ENCODE assay signal across 15 cellular contexts in the genomic region with DNA sequence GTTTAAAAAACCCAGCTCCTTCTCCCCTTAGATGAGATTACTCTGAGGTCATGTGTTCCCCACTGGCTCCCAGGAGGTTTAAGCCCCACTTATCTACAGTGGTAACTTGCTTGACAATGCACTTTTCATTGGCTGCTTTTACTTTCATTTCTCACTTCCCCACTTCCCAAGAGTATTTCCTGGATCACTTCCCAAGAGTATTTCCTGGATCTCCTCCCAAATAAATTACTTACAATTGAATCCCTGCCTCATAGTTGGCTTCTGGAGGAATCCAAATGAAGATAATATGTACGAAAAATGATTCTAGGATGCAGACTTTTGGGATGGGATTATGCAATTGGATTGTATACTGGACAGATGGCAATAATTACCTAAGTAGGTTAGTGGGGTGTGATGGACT.
"Had no signal": no experiment of that assay in that cellular context is flagged by ENCODE, and none has a peak within 500 bp of the region (broad histone marks: within the 10 kb centered on the region; RNA-seq: fewer than 3 reads in every experiment).

No MANE protein-coding gene starts in this region.

- ATAC-seq: activated CD4-positive, CD25-positive, alpha-beta regulatory T cell treated with anti-CD3 and anti-CD28 coated beads, Interleukin-2, amount 50 U/mL, for 24 hours; left colon; natural killer cell treated with Interleukin-12 subunit alpha and Interleukin-12 subunit beta and Interleukin-15 and Interleukin-18, amount 100 ng/mL, for 72 hours; SK-N-SH treated with all-trans-retinoic acid at 6 μM for 48 hours; stimulated activated naive CD8-positive, alpha-beta T cell treated with anti-CD3 and anti-CD28 coated beads, Interleukin-15, Interleukin-2, amounts not matched to agents 100 U/mL and 50 U/mL, for 24 hours had no signal

- H3K4me3 ChIP-seq: esophagus squamous epithelium, prostate gland, sigmoid colon, upper lobe of left lung had no signal

- DNase-seq: activated effector memory CD4-positive, alpha-beta T cell treated with Interleukin-2 at 50 U/mL for 16 hours; activated T-cell treated with anti-CD3 and anti-CD28 coated beads, Interleukin-2, amount 50 U/mL, for 1 hour; amygdala; esophagus squamous epithelium; immature natural killer cell; left colon; occipital lobe; sigmoid colon; stimulated activated CD4-positive, alpha-beta T cell treated with anti-CD3 and anti-CD28 coated beads, Interleukin-12 subunit alpha, Interleukin-12 subunit beta, amount 100 ng/mL, for 4 hours; stimulated activated naive CD8-positive, alpha-beta T cell treated with anti-CD3 and anti-CD28 coated beads, Interleukin-15, Interleukin-2, amounts not matched to agents 100 U/mL and 50 U/mL, for 24 hours; upper lobe of left lung had no signal
